In the genomic region with DNA sequence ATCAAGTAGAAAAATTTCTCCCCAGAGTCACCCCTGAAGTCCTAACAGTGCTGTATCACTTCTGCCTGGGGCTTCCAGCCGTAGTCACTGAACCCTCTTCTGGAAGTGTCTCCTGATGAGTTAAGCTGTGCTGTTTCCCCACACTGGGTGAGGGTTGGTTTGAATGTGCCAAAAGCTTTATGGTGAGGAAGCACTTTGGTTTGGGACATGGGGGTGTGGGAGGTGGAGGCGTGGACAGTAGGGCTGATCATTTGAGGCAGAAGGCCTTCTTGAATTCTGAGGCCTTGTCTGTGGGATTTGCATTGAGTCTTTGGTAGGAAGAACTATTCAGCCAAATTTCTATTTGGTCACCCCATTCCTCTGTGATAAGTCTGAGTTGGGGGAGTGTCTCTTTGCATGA, we compare ENCODE assay signal across 27 cellular contexts.
"Had no signal": no experiment of that assay in that cellular context is flagged by ENCODE, and none has a peak within 500 bp of the region (broad histone marks: within the 10 kb centered on the region; RNA-seq: fewer than 3 reads in every experiment).

No MANE protein-coding gene starts in this region.

- ATAC-seq: activated CD4-positive, alpha-beta T cell treated with anti-CD3 and anti-CD28 coated beads for 36 hours; left lobe of liver; naive thymus-derived CD8-positive, alpha-beta T cell; pancreas; sciatic nerve; stimulated activated memory B cell treated with anti-CD40 and anti-IgM and Interleukin-4, amounts not matched to agents 10 μg/mL and 1 μg/mL and 100 μg/mL, for 72 hours had no signal

- DNase-seq: activated B cell treated with CpG ODN at 0.5 μM for 24 hours; activated CD4-positive, alpha-beta T cell treated with anti-CD3 and anti-CD28 coated beads for 36 hours; activated CD4-positive, alpha-beta T cell treated with anti-CD3 and anti-CD28 coated beads, Interleukin-2, amount 50 U/mL, for 4 hours; activated CD8-positive, alpha-beta memory T cell treated with anti-CD3 and anti-CD28 coated beads for 24 hours; activated CD8-positive, alpha-beta memory T cell treated with anti-CD3 and anti-CD28 coated beads, Interleukin-2, amount 50 U/mL, for 4 hours; activated effector memory CD4-positive, alpha-beta T cell treated with Interleukin-2 at 50 U/mL for 16 hours; activated naive CD4-positive, alpha-beta T cell treated with anti-CD3 and anti-CD28 coated beads for 36 hours; activated naive CD8-positive, alpha-beta T cell treated with anti-CD3 and anti-CD28 coated beads, Interleukin-2, amount 10 ng/mL, durations not matched to agents 7 days and 5 days; activated T-cell treated with anti-CD3 and anti-CD28 coated beads, Interleukin-2, amount 50 U/mL, for 48 hours; amniotic stem cell; cerebellar nuclear complex; cortex of kidney; kidney; naive thymus-derived CD8-positive, alpha-beta T cell; pancreas; small intestine; stimulated activated CD4-positive, alpha-beta T cell treated with anti-CD3 and anti-CD28 coated beads, Interleukin-2, amount 100 ng/mL, for 24 hours; T-helper 1 cell; T-helper 9 cell; transverse colon had no signal

- H3K36me3 Mint-ChIP-seq: mesothelial cell of epicardium; stimulated activated memory B cell treated with anti-CD40 and anti-IgM and Interleukin-4, amounts not matched to agents 10 μg/mL and 1 μg/mL and 100 μg/mL, for 72 hours had no signal

- H3K9me3 ChIP-seq: neutrophil, pancreas, transverse colon, vagina had no signal

- H3K27me3 ChIP-seq: neutrophil, pancreas, transverse colon, vagina had no signal

- H3K9me3 Mint-ChIP-seq: activated B cell treated with CpG ODN at 0.5 μM for 24 hours; activated naive CD4-positive, alpha-beta T cell treated with anti-CD3 and anti-CD28 coated beads for 36 hours; mesothelial cell of epicardium; stimulated activated memory B cell treated with anti-CD40 and anti-IgM and Interleukin-4, amounts not matched to agents 10 μg/mL and 1 μg/mL and 100 μg/mL, for 72 hours had no signal

- H3K27ac ChIP-seq: neutrophil, pancreas, transverse colon, vagina had no signal

- H3K4me1 Mint-ChIP-seq: stimulated activated memory B cell treated with anti-CD40 and anti-IgM and Interleukin-4, amounts not matched to agents 10 μg/mL and 1 μg/mL and 100 μg/mL, for 72 hours had no signal

- H3K36me3 ChIP-seq: pancreas, transverse colon had no signal

- H3K4me3 Mint-ChIP-seq: activated B cell treated with CpG ODN at 0.5 μM for 24 hours; activated CD4-positive, alpha-beta T cell treated with anti-CD3 and anti-CD28 coated beads for 36 hours; activated naive CD4-positive, alpha-beta T cell treated with anti-CD3 and anti-CD28 coated beads for 36 hours; activated naive CD8-positive, alpha-beta T cell treated with anti-CD3 and anti-CD28 coated beads, Interleukin-2, amount 10 ng/mL, durations not matched to agents 7 days and 5 days; mesothelial cell of epicardium; naive thymus-derived CD8-positive, alpha-beta T cell; stimulated activated memory B cell treated with anti-CD40 and anti-IgM and Interleukin-4, amounts not matched to agents 10 μg/mL and 1 μg/mL and 100 μg/mL, for 72 hours had no signal

- H3K27me3 Mint-ChIP-seq: activated B cell treated with CpG ODN at 0.5 μM for 24 hours; activated CD4-positive, alpha-beta T cell treated with anti-CD3 and anti-CD28 coated beads for 36 hours; activated naive CD8-positive, alpha-beta T cell treated with anti-CD3 and anti-CD28 coated beads, Interleukin-2, amount 10 ng/mL, durations not matched to agents 7 days and 5 days; naive thymus-derived CD8-positive, alpha-beta T cell; stimulated activated memory B cell treated with anti-CD40 and anti-IgM and Interleukin-4, amounts not matched to agents 10 μg/mL and 1 μg/mL and 100 μg/mL, for 72 hours had no signal

- H3K4me3 ChIP-seq: lung, pancreas, transverse colon, vagina had no signal
